26 cellular contexts compared by ENCODE assay signal in the genomic region with DNA sequence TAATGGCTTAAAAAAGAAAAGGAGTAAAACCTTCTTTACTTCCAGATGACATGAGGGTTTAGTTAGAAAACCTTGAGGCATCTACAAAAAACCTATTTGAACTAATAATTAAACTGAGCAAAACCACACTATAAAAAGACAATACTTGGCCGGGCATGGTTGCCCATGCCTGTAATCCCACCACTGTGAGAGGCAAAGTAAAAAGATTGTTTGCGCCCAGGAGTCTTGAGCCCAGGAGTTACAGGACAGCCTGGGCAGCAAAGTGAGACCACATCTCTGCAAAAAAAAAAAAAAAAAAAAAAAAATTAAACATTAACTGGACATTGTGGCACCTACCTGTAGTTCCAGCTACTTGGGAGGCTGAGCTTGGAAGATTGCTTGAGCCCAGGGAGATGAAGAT.
"Had no signal": no experiment of that assay in that cellular context is flagged by ENCODE, and none has a peak within 500 bp of the region (broad histone marks: within the 10 kb centered on the region; RNA-seq: fewer than 3 reads in every experiment).

No MANE protein-coding gene starts in this region.

- H3K36me3 Mint-ChIP-seq: activated naive CD4-positive, alpha-beta T cell treated with anti-CD3 and anti-CD28 coated beads, Interleukin-2, amount 10 ng/mL, durations not matched to agents 7 days and 5 days; activated naive CD4-positive, alpha-beta T cell treated with anti-CD3 and anti-CD28 coated beads, Interleukin-2, amount 50 U/mL, for 72 hours; activated naive CD8-positive, alpha-beta T cell treated with anti-CD3 and anti-CD28 coated beads, Interleukin-2, amount 10 ng/mL, durations not matched to agents 7 days and 5 days had no signal

- ATAC-seq: activated CD4-positive, alpha-beta T cell treated with anti-CD3 and anti-CD28 coated beads for 36 hours; activated naive CD4-positive, alpha-beta T cell treated with anti-CD3 and anti-CD28 coated beads, Interleukin-2, amount 50 U/mL, for 72 hours; activated T-cell treated with anti-CD3 and anti-CD28 coated beads, Interleukin-2, amount 50 U/mL, for 72 hours; gastroesophageal sphincter had no signal

- H3K27me3 Mint-ChIP-seq: activated CD4-positive, alpha-beta memory T cell treated with anti-CD3 and anti-CD28 coated beads, Interleukin-2, amount 10 ng/mL, durations not matched to agents 7 days and 5 days; activated CD4-positive, alpha-beta T cell treated with anti-CD3 and anti-CD28 coated beads for 36 hours; activated CD4-positive, alpha-beta T cell treated with anti-CD3 and anti-CD28 coated beads, Interleukin-2, amount 10 ng/mL, durations not matched to agents 24 days and 14 days; activated naive CD4-positive, alpha-beta T cell treated with anti-CD3 and anti-CD28 coated beads, Interleukin-2, amount 10 ng/mL, durations not matched to agents 7 days and 5 days; activated naive CD8-positive, alpha-beta T cell treated with anti-CD3 and anti-CD28 coated beads, Interleukin-2, amount 10 ng/mL, durations not matched to agents 7 days and 5 days; activated T-cell treated with anti-CD3 and anti-CD28 coated beads, Interleukin-2, amount 50 U/mL, for 24 hours; central memory CD8-positive, alpha-beta T cell; dendritic cell treated with granulocyte-macrophage colony-stimulating factor and Interleukin-4, amounts not matched to agents 40 ng/mL and 50 ng/mL, for 4 days had no signal

- DNase-seq: activated CD4-positive, alpha-beta memory T cell treated with anti-CD3 and anti-CD28 coated beads, Interleukin-2, amount 10 ng/mL, durations not matched to agents 7 days and 5 days; activated CD4-positive, alpha-beta T cell treated with anti-CD3 and anti-CD28 coated beads for 36 hours; activated CD4-positive, alpha-beta T cell treated with anti-CD3 and anti-CD28 coated beads, Interleukin-2, amount 10 ng/mL, durations not matched to agents 24 days and 14 days; activated CD4-positive, alpha-beta T cell treated with anti-CD3 and anti-CD28 coated beads, Interleukin-2, amount 50 U/mL, for 4 hours; activated CD4-positive, CD25-positive, alpha-beta regulatory T cell; activated CD4-positive, CD25-positive, alpha-beta regulatory T cell treated with anti-CD3 and anti-CD28 coated beads, Interleukin-2, amount 50 U/mL, for 72 hours; activated CD8-positive, alpha-beta memory T cell treated with anti-CD3 and anti-CD28 coated beads, Interleukin-2, amount 50 U/mL, for 48 hours; activated gamma-delta T cell; activated naive CD4-positive, alpha-beta T cell; activated naive CD4-positive, alpha-beta T cell treated with anti-CD3 and anti-CD28 coated beads, Interleukin-2, amount 10 ng/mL, durations not matched to agents 7 days and 5 days; activated naive CD8-positive, alpha-beta T cell treated with anti-CD3 and anti-CD28 coated beads, Interleukin-2, amount 10 ng/mL, durations not matched to agents 7 days and 5 days; activated T-cell treated with anti-CD3 and anti-CD28 coated beads for 4 hours; activated T-cell treated with anti-CD3 and anti-CD28 coated beads, Interleukin-2, amount 50 U/mL, for 24 hours; activated T-cell treated with anti-CD3 and anti-CD28 coated beads, Interleukin-2, amount 50 U/mL, for 72 hours; dorsolateral prefrontal cortex; effector memory CD4-positive, alpha-beta T cell; endodermal cell; esophagus squamous epithelium; foreskin melanocyte; head of caudate nucleus; T-helper 2 cell had no signal

- H3K27ac Mint-ChIP-seq: activated CD4-positive, alpha-beta memory T cell treated with anti-CD3 and anti-CD28 coated beads, Interleukin-2, amount 10 ng/mL, durations not matched to agents 7 days and 5 days; activated CD4-positive, alpha-beta T cell treated with anti-CD3 and anti-CD28 coated beads for 36 hours; activated CD4-positive, alpha-beta T cell treated with anti-CD3 and anti-CD28 coated beads, Interleukin-2, amount 10 ng/mL, durations not matched to agents 24 days and 14 days; activated naive CD4-positive, alpha-beta T cell treated with anti-CD3 and anti-CD28 coated beads, Interleukin-2, amount 10 ng/mL, durations not matched to agents 7 days and 5 days; activated naive CD4-positive, alpha-beta T cell treated with anti-CD3 and anti-CD28 coated beads, Interleukin-2, amount 50 U/mL, for 72 hours; activated naive CD8-positive, alpha-beta T cell treated with anti-CD3 and anti-CD28 coated beads, Interleukin-2, amount 10 ng/mL, durations not matched to agents 7 days and 5 days; activated T-cell treated with anti-CD3 and anti-CD28 coated beads, Interleukin-2, amount 50 U/mL, for 24 hours; activated T-cell treated with anti-CD3 and anti-CD28 coated beads, Interleukin-2, amount 50 U/mL, for 72 hours; brain; dendritic cell treated with granulocyte-macrophage colony-stimulating factor and Interleukin-4, amounts not matched to agents 40 ng/mL and 50 ng/mL, for 4 days; endodermal cell had no signal

- H3K4me3 Mint-ChIP-seq: activated CD4-positive, alpha-beta memory T cell treated with anti-CD3 and anti-CD28 coated beads, Interleukin-2, amount 10 ng/mL, durations not matched to agents 7 days and 5 days; activated CD4-positive, alpha-beta T cell treated with anti-CD3 and anti-CD28 coated beads for 36 hours; activated CD4-positive, alpha-beta T cell treated with anti-CD3 and anti-CD28 coated beads, Interleukin-2, amount 10 ng/mL, durations not matched to agents 24 days and 14 days; activated naive CD4-positive, alpha-beta T cell treated with anti-CD3 and anti-CD28 coated beads, Interleukin-2, amount 10 ng/mL, durations not matched to agents 7 days and 5 days; activated naive CD8-positive, alpha-beta T cell treated with anti-CD3 and anti-CD28 coated beads, Interleukin-2, amount 10 ng/mL, durations not matched to agents 7 days and 5 days; activated T-cell treated with anti-CD3 and anti-CD28 coated beads, Interleukin-2, amount 50 U/mL, for 24 hours; activated T-cell treated with anti-CD3 and anti-CD28 coated beads, Interleukin-2, amount 50 U/mL, for 72 hours; brain; central memory CD8-positive, alpha-beta T cell; dendritic cell treated with granulocyte-macrophage colony-stimulating factor and Interleukin-4, amounts not matched to agents 40 ng/mL and 50 ng/mL, for 4 days; endodermal cell had no signal

- H3K4me1 Mint-ChIP-seq: activated CD4-positive, alpha-beta memory T cell treated with anti-CD3 and anti-CD28 coated beads, Interleukin-2, amount 10 ng/mL, durations not matched to agents 7 days and 5 days; activated CD4-positive, alpha-beta T cell treated with anti-CD3 and anti-CD28 coated beads for 36 hours; activated CD4-positive, alpha-beta T cell treated with anti-CD3 and anti-CD28 coated beads, Interleukin-2, amount 10 ng/mL, durations not matched to agents 24 days and 14 days; activated naive CD4-positive, alpha-beta T cell treated with anti-CD3 and anti-CD28 coated beads, Interleukin-2, amount 10 ng/mL, durations not matched to agents 7 days and 5 days; activated naive CD8-positive, alpha-beta T cell treated with anti-CD3 and anti-CD28 coated beads, Interleukin-2, amount 10 ng/mL, durations not matched to agents 7 days and 5 days; central memory CD8-positive, alpha-beta T cell; endodermal cell had no signal
